ENCODE assay signal across 8 cellular contexts in genomic region chr17:17205368-17206148, GRCh38. TPM values are rescaled to one million over a fixed set of nuclear protein-coding genes. Genes with fewer than 3 reads are reported as not detected.
DNase-seq lines count a peak whose midpoint lies in the region; ATAC-seq and TF ChIP-seq lines count a peak whose summit lies in the region.

No MANE protein-coding gene starts in this region.

- peaks cover 15% of the 10 kb centered on the region for H3K36me3 ChIP-seq in A673 (ENCODE audit: insufficient read depth, low read length, poor library complexity, severe bottlenecking)
- no peaks in the 10 kb centered on the region for H3K36me3 ChIP-seq in adipocyte (ENCODE audit: control insufficient read depth, insufficient read depth, low read length, severe bottlenecking)

- peaks cover 18% of the 10 kb centered on the region for H3K4me1 ChIP-seq in A673 (ENCODE audit: insufficient read depth, low read length, poor library complexity, severe bottlenecking)
- H3K4me1 ChIP-seq in adipocyte (ENCODE audit: control insufficient read depth, insufficient read depth, low read length) = peaks cover 35% of the 10 kb centered on the region

- BruUV-seq in A673 (replicated peaks; lab: Mats Ljungman, UMichigan) = no TSS peak

- no peak for TF ChIP-seq CTCF in A673 (conservative IDR thresholded peaks at IDR 0.05; ENCODE audit: low read depth, low read length)

- H3K9me3 ChIP-seq in A673 (ENCODE audit: low read depth, low read length, poor library complexity, severe bottlenecking) (no peaks in the 10 kb centered on the region), adipocyte (ENCODE audit: control insufficient read depth, low read length) (no peaks in the 10 kb centered on the region)

- CTCF ChIA-PET in A673 (lab: Charles Lee) = no interaction called here

- peak overlapping the region; percentile 87 for H3K9ac ChIP-seq in adipocyte (ENCODE audit: low read length)

- POLR2A ChIA-PET in A673 (lab: Charles Lee; ENCODE audit: low non-redundant PET) = no interaction called here

- DNase-seq in A673 (ENCODE audit: low spot score) (peak; percentile 69), HK-2 (ENCODE audit: unreplicated experiment) (peak; percentile 74), SW480 (ENCODE audit: low spot score) (peak; percentile 69), adipocyte (ENCODE audit: low read depth) (peak; percentile 64), iris pigment epithelial cell (ENCODE audit: low read depth) (peak; percentile 68), KG1 (lab: John Stamatoyannopoulos, UW) (no peak)
- DNase-seq in stimulated activated CD4-positive, alpha-beta T cell treated with anti-CD3 and anti-CD28 coated beads, Interleukin-4, amount 100 ng/mL, for 4 hours = peak; percentile 62 to 65

- ATAC-seq in GM18909 (IDR thresholded peaks at IDR 0.05; ENCODE audit: poor library complexity, unreplicated experiment) = peak; percentile 47

- H3K27me3 ChIP-seq in A673 (replicated peaks; ENCODE audit: insufficient read depth, low read depth, low read length, poor library complexity) (no peaks in the 10 kb centered on the region), adipocyte (replicated peaks; ENCODE audit: control insufficient read depth, insufficient read depth, low read length) (no peaks in the 10 kb centered on the region)

- H3K4me3 ChIP-seq in A673 (ENCODE audit: low read depth, low read length, poor library complexity, severe bottlenecking) (peak overlapping the region; percentile 72), adipocyte (ENCODE audit: low read length) (peak overlapping the region; percentile 81)

- intact Hi-C loops in A673 (cut with micrococcal nuclease; ENCODE audit: unreplicated experiment) = loop anchor here (1.0 to 5.0 kb wide), 2 partner anchors 32 to 203 kb away; partner anchors contain the start of gene FLCN

- H3K27ac ChIP-seq in A673 (ENCODE audit: low read depth, low read length, poor library complexity, severe bottlenecking) = peak overlapping the region; percentile 88

RNA-seq across cellular contexts. Expression of gene PLD6, which starts 0.6 kb away (rescaled TPM):
- total RNA-seq in A673 (2021) = 13.4 and 15.5 TPM in 2 replicates

RNA-seq across cellular contexts. Expression of gene FLCN, which starts 31.4 kb away (rescaled TPM):
- 47.6 and 60.2 TPM in 2 replicates for total RNA-seq in A673 (2021)
